16 cellular contexts compared by ENCODE assay signal in genomic region chr5:134559672-134560071, GRCh38. TPM values are rescaled to one million over a fixed set of nuclear protein-coding genes. Genes with fewer than 3 reads are reported as not detected.
A peak's percentile ranks its signal among the peaks of the same experiment; 100 is the strongest.
DNase-seq lines count a peak whose midpoint lies in the region; ATAC-seq, FAIRE-seq and TF ChIP-seq lines count a peak whose summit lies in the region.
"Had no signal": no experiment of that assay in that cellular context is flagged by ENCODE, and none has a peak within 500 bp of the region (broad histone marks: within the 10 kb centered on the region; RNA-seq: fewer than 3 reads in every experiment).

No MANE protein-coding gene starts in this region.

- no peak overlapping the region for H3K14ac ChIP-seq in IMR-90 (replicated peaks; ENCODE audit: low read depth, low read length)
- no peak overlapping the region for H3K14ac ChIP-seq in H1 (ENCODE audit: insufficient read length)

- no peak for DNase-seq in activated naive CD4-positive, alpha-beta T cell treated with anti-CD3 and anti-CD28 coated beads for 36 hours
- DNase-seq in activated naive CD4-positive, alpha-beta T cell treated with Interleukin-2 at 50 U/mL for 16 hours: no peak
- DNase-seq in IMR-90: no peak
- DNase-seq in H1 (ENCODE audit: low read depth in 1 of 2, low spot score in 2 of 2): no peak
- DNase-seq in GM12892 (ENCODE audit: insufficient read length): no peak
- DNase-seq in effector CD8-positive, alpha-beta T cell (lab: John Stamatoyannopoulos, UW): no peak
- DNase-seq: DMS79, GOT3, Karpas-422, MG63, NCI-H1092 treated with DMSO at 0.1 percent for 48 hours, NCI-H2081 treated with DMSO at 0.1 percent for 48 hours, NCI-H510A treated with DMSO at 0.1 percent for 48 hours had no signal

- H3K27me3 ChIP-seq in IMR-90 (ENCODE audit: control insufficient read depth, insufficient read depth, low read length) (no peaks in the 10 kb centered on the region), H1 (replicated peaks in 1 of 4; ENCODE audit: control insufficient read depth in 3 of 4, extremely low read depth in 1 of 4, insufficient read depth in 3 of 4, low read length in 3 of 4) (no peaks in the 10 kb centered on the region)
- H3K27me3 ChIP-seq: MG63 had no signal

- H3K27ac Mint-ChIP-seq in activated naive CD4-positive, alpha-beta T cell treated with anti-CD3 and anti-CD28 coated beads for 36 hours: peak overlapping the region; percentile 12
- peak overlapping the region; percentile 30 for H3K27ac Mint-ChIP-seq in stimulated activated memory B cell treated with anti-CD40 and anti-IgM and Interleukin-4, amounts not matched to agents 10 μg/mL and 1 μg/mL and 100 μg/mL, for 72 hours

- H3K4me2 ChIP-seq in IMR-90 (ENCODE audit: low read depth, low read length) (no peak overlapping the region), H1 (ENCODE audit: insufficient read depth in 1 of 2, low read depth in 2 of 2, low read length in 2 of 2) (no peak overlapping the region)

- H3K23ac ChIP-seq in IMR-90 (ENCODE audit: low read depth, low read length) (no peak overlapping the region), H1 (ENCODE audit: insufficient read length) (no peak overlapping the region)

- no peak for TF ChIP-seq POLR2A in IMR-90 (IDR thresholded peaks at IDR 0.05; ENCODE audit: low read depth, low read length)
- TF ChIP-seq POLR2A in H1 (IDR thresholded peaks at IDR 0.05; ENCODE audit: control extremely low read depth in 1 of 2, low read depth in 2 of 2, low read length in 2 of 2): no peak
- TF ChIP-seq POLR2A in GM12892 (IDR thresholded peaks at IDR 0.05; ENCODE audit: low read depth, low read length): no peak

- H2AK5ac ChIP-seq in IMR-90 (ENCODE audit: low read depth, low read length) (peak overlapping the region; percentile 51; the same call in 1 of the 2 replicates), H1 (ENCODE audit: low read depth, low read length) (no peak overlapping the region)

- peaks cover 21% of the 10 kb centered on the region for H3K4me1 Mint-ChIP-seq in activated naive CD4-positive, alpha-beta T cell treated with anti-CD3 and anti-CD28 coated beads for 36 hours (ENCODE audit: low read depth)
- H3K4me1 Mint-ChIP-seq in stimulated activated memory B cell treated with anti-CD40 and anti-IgM and Interleukin-4, amounts not matched to agents 10 μg/mL and 1 μg/mL and 100 μg/mL, for 72 hours: peaks cover 37% of the 10 kb centered on the region

- H3K27ac ChIP-seq in IMR-90 (ENCODE audit: insufficient read depth, low read length) (no peak overlapping the region), H1 (ENCODE audit: low read depth, low read length) (no peak overlapping the region)

- intact Hi-C loops in activated naive CD4-positive, alpha-beta T cell treated with anti-CD3 and anti-CD28 coated beads for 36 hours (cut with micrococcal nuclease): loop anchor here (5.0 kb wide), 1 partner anchor 288 kb away; the partner anchor contains the start of gene C5orf24
- intact Hi-C loops in IMR-90 (cut with micrococcal nuclease): no loop called here

- dilution Hi-C loops in IMR-90 (cut with HindIII; ENCODE audit: low sequenced_read_pairs, unreplicated experiment): no loop called here

- H3K9me1 ChIP-seq in IMR-90 (ENCODE audit: insufficient read depth, low read length): peaks cover 35% of the 10 kb centered on the region

- WGBS in IMR-90 (ENCODE audit: extremely low coverage in 2 of 2, insufficient read length in 1 of 2), 2 experiments: 86% methylated on average over 3 of the region's 7 CpGs; no CpG with 5 or more reads in 1 of the 2 experiments
- WGBS in H1 (ENCODE audit: extremely low coverage in 1 of 2, insufficient coverage in 1 of 2, insufficient read length in 1 of 2, insufficient replicate concordance in 2 of 2, low coverage in 1 of 2, low lambda C conversion rate in 2 of 2, missing lambda C conversion rate in 1 of 2), 2 experiments: 93% methylated on average over 6 of the region's 7 CpGs; no CpG with 5 or more reads in 1 of the 2 experiments

- peaks cover 0 to 12% of the 10 kb centered on the region in 2 experiments; a peak in 2 of 4 replicates for H3K79me2 ChIP-seq in H1 (ENCODE audit: control insufficient read depth in 1 of 2, insufficient read depth in 2 of 2, low read length in 2 of 2)

- H3K18ac ChIP-seq in IMR-90 (ENCODE audit: low read depth, low read length) (no peak overlapping the region), H1 (ENCODE audit: extremely low read depth, low read length) (no peak overlapping the region)

- TF ChIP-seq RAD21 in IMR-90 (IDR thresholded peaks at IDR 0.05; ENCODE audit: low read length) (no peak), H1 (IDR thresholded peaks at IDR 0.05 in 1 of 2, conservative IDR thresholded peaks at IDR 0.05 in 1 of 2; ENCODE audit: low read depth in 2 of 2, low read length in 2 of 2) (no peak)

- H3K36me3 ChIP-seq in IMR-90 (ENCODE audit: control insufficient read depth, insufficient read depth, low read length) (peaks cover 54% of the 10 kb centered on the region), H1 (ENCODE audit: control insufficient read depth in 2 of 4, insufficient read depth in 4 of 4, low read length in 3 of 4) (peaks cover 25 to 61% (median 43%) of the 10 kb centered on the region in 4 experiments)

- H3K36me3 Mint-ChIP-seq in activated naive CD4-positive, alpha-beta T cell treated with anti-CD3 and anti-CD28 coated beads for 36 hours (ENCODE audit: low read depth): peaks cover 40% of the 10 kb centered on the region
- H3K36me3 Mint-ChIP-seq in stimulated activated memory B cell treated with anti-CD40 and anti-IgM and Interleukin-4, amounts not matched to agents 10 μg/mL and 1 μg/mL and 100 μg/mL, for 72 hours: peaks cover 83% of the 10 kb centered on the region

- H3K4me1 ChIP-seq in IMR-90 (ENCODE audit: control insufficient read depth, insufficient read depth, low read length) (peaks cover 29% of the 10 kb centered on the region), H1 (replicated peaks in 1 of 4; ENCODE audit: control insufficient read depth in 3 of 4, insufficient read depth in 4 of 4, low read length in 3 of 4) (peaks cover 0 to 7% (median 1%) of the 10 kb centered on the region in 4 experiments; a peak in 3 of 7 replicates)

- no peaks in the 10 kb centered on the region for H3K9me3 Mint-ChIP-seq in activated naive CD4-positive, alpha-beta T cell treated with anti-CD3 and anti-CD28 coated beads for 36 hours
- no peaks in the 10 kb centered on the region for H3K9me3 Mint-ChIP-seq in stimulated activated memory B cell treated with anti-CD40 and anti-IgM and Interleukin-4, amounts not matched to agents 10 μg/mL and 1 μg/mL and 100 μg/mL, for 72 hours

- H2BK12ac ChIP-seq in H1 (ENCODE audit: low read depth, low read length): no peak overlapping the region

- no TSS peak for BruUV-seq in IMR-90 (replicated peaks; lab: Mats Ljungman, UMichigan)

- no peak for TF ChIP-seq EP300 in H1 (IDR thresholded peaks at IDR 0.05; ENCODE audit: borderline replicate concordance in 1 of 2, low read depth in 2 of 2, low read length in 2 of 2)

- H3K4me3 ChIP-seq in IMR-90 (ENCODE audit: insufficient read depth, low read depth, low read length) (no peak overlapping the region), H1 (ENCODE audit: extremely low read depth in 1 of 4, insufficient read depth in 2 of 4, low read depth in 3 of 4, low read length in 4 of 4) (no peak overlapping the region)
- H3K4me3 ChIP-seq: MG63 had no signal

- H2AFZ ChIP-seq in IMR-90 (replicated peaks; ENCODE audit: low read length, poor library complexity) (no peak overlapping the region), H1 (ENCODE audit: low read length) (no peak overlapping the region)

- H3K23me2 ChIP-seq in H1 (ENCODE audit: low read depth, low read length): peaks cover 8% of the 10 kb centered on the region; the same call in 1 of the 2 replicates

- H4K20me1 ChIP-seq in IMR-90 (ENCODE audit: insufficient read depth, low read length): no peaks in the 10 kb centered on the region
- H4K20me1 ChIP-seq in H1 (replicated peaks in 1 of 2; ENCODE audit: control insufficient read depth in 1 of 2, insufficient read depth in 2 of 2, low read length in 2 of 2): peaks cover 0 to 16% of the 10 kb centered on the region in 2 experiments

- no peak for FAIRE-seq in H1 (lab: Jason Lieb, UNC)
- no peak for FAIRE-seq in GM12892 (lab: Jason Lieb, UNC)
- FAIRE-seq: D721Med had no signal

- H4K5ac ChIP-seq in IMR-90 (ENCODE audit: low read depth, low read length) (no peak overlapping the region), H1 (ENCODE audit: insufficient read length, low read depth, low read length) (no peak overlapping the region)

- peaks cover 20 to 44% of the 10 kb centered on the region in 2 experiments for H3K79me1 ChIP-seq in IMR-90 (ENCODE audit: low read depth in 1 of 2, low read length in 2 of 2)
- peaks cover 5% of the 10 kb centered on the region; the same call in 1 of the 2 replicates for H3K79me1 ChIP-seq in H1 (ENCODE audit: low read depth, low read length)

- no peak overlapping the region for H4K8ac ChIP-seq in IMR-90 (ENCODE audit: low read depth in 2 of 2, low read length in 2 of 2)
- peak overlapping the region; percentile 65; the same call in 1 of the 2 replicates for H4K8ac ChIP-seq in H1 (ENCODE audit: extremely low read depth, insufficient read depth, low read length)

- H4K91ac ChIP-seq in IMR-90 (ENCODE audit: insufficient read depth, low read depth, low read length): no peak overlapping the region
- H4K91ac ChIP-seq in H1 (replicated peaks; ENCODE audit: insufficient read length, low read length): no peak overlapping the region

- H3K9me3 ChIP-seq in IMR-90 (ENCODE audit: control insufficient read depth, insufficient read depth, low read length): no peaks in the 10 kb centered on the region
- no peaks in the 10 kb centered on the region for H3K9me3 ChIP-seq in H1 (ENCODE audit: insufficient read depth in 2 of 2, low read depth in 1 of 2, low read length in 1 of 2)
- H3K9me3 ChIP-seq: MG63 had no signal

- H3K9ac ChIP-seq in IMR-90 (ENCODE audit: low read depth, low read length) (no peak overlapping the region), H1 (replicated peaks in 1 of 4; ENCODE audit: extremely low read depth in 1 of 4, low read depth in 3 of 4, low read length in 3 of 4) (no peak overlapping the region)

- CTCF ChIA-PET in activated naive CD4-positive, alpha-beta T cell treated with anti-CD3 and anti-CD28 coated beads for 36 hours (lab: Charles Lee): interaction anchor here (1.1 to 1.9 kb wide), 4 partner anchors 9 to 31 kb away, joined by 3 to 7 read pairs (median 4); no protein-coding TSS in a partner anchor
- CTCF ChIA-PET in IMR-90 (lab: Yijun Ruan, JAX): interaction anchor here (0.8 kb wide), 1 partner anchor 28 kb away, joined by 3 read pairs; no protein-coding TSS in a partner anchor
- CTCF ChIA-PET in H1 (lab: Charles Lee; ENCODE audit: partially characterized antibody): interaction anchor here (0.6 to 5.5 kb wide), 12 partner anchors 9 to 180 kb away, joined by 3 to 97 read pairs (median 6); partner anchors contain the start of gene CDKN2AIPNL

- no peak overlapping the region for H2BK120ac ChIP-seq in IMR-90 (ENCODE audit: low read depth, low read length)
- H2BK120ac ChIP-seq in H1 (replicated peaks; ENCODE audit: low read depth, low read length): no peak overlapping the region

- H3K4ac ChIP-seq in IMR-90 (ENCODE audit: low read depth, low read length) (no peak overlapping the region), H1 (replicated peaks; ENCODE audit: insufficient read length, low read depth, low read length) (no peak overlapping the region)

- H2BK15ac ChIP-seq in IMR-90 (ENCODE audit: low read depth, low read length) (no peak overlapping the region), H1 (ENCODE audit: low read length) (no peak overlapping the region)

- TF ChIP-seq CTCF in IMR-90 (conservative IDR thresholded peaks at IDR 0.05; ENCODE audit: low read depth, low read length) (no peak), H1 (IDR thresholded peaks at IDR 0.05; ENCODE audit: control extremely low read depth in 1 of 3, insufficient read depth in 1 of 3, low read depth in 1 of 3, low read length in 3 of 3) (no peak)

- ATAC-seq in IMR-90 (ENCODE audit: low read depth) (no peak), HG03159 (IDR thresholded peaks at IDR 0.05; ENCODE audit: unreplicated experiment) (no peak)
- no peak for ATAC-seq in stimulated activated memory B cell treated with anti-CD40 and anti-IgM and Interleukin-4, amounts not matched to agents 10 μg/mL and 1 μg/mL and 100 μg/mL, for 72 hours

- no peak overlapping the region for H3K4me3 Mint-ChIP-seq in activated naive CD4-positive, alpha-beta T cell treated with anti-CD3 and anti-CD28 coated beads for 36 hours
- no peak overlapping the region for H3K4me3 Mint-ChIP-seq in stimulated activated memory B cell treated with anti-CD40 and anti-IgM and Interleukin-4, amounts not matched to agents 10 μg/mL and 1 μg/mL and 100 μg/mL, for 72 hours

- in situ Hi-C loops in IMR-90 (cut with MboI; ENCODE audit: low sequenced_read_pairs): no loop called here

- no peak overlapping the region for H2BK20ac ChIP-seq in IMR-90 (ENCODE audit: low read depth, low read length)
- H2BK20ac ChIP-seq in H1 (ENCODE audit: low read length): no peak overlapping the region

- peak overlapping the region; percentile 43 for H2BK5ac ChIP-seq in IMR-90 (ENCODE audit: low read depth, low read length, poor library complexity, severe bottlenecking)
- no peak overlapping the region for H2BK5ac ChIP-seq in H1 (ENCODE audit: low read depth, low read length)

- no peaks in the 10 kb centered on the region for H3K27me3 Mint-ChIP-seq in activated naive CD4-positive, alpha-beta T cell treated with anti-CD3 and anti-CD28 coated beads for 36 hours (ENCODE audit: low read depth)
- no peaks in the 10 kb centered on the region for H3K27me3 Mint-ChIP-seq in stimulated activated memory B cell treated with anti-CD40 and anti-IgM and Interleukin-4, amounts not matched to agents 10 μg/mL and 1 μg/mL and 100 μg/mL, for 72 hours

- POLR2A ChIA-PET in IMR-90 (lab: Charles Lee; ENCODE audit: unreplicated experiment) (interaction anchor here (0.5 kb wide), 1 partner anchor 84 kb away, joined by 3 read pairs; no protein-coding TSS in a partner anchor), H1 (lab: Charles Lee; ENCODE audit: partially characterized antibody) (interaction anchor here (0.8 to 1.2 kb wide), 5 partner anchors 8 to 188 kb away, joined by 3 to 5 read pairs (median 3); no protein-coding TSS in a partner anchor)

- H2AK9ac ChIP-seq in IMR-90 (replicated peaks; ENCODE audit: low read depth, low read length, poor library complexity): no peak overlapping the region

- H3K56ac ChIP-seq in IMR-90 (ENCODE audit: extremely low read depth, insufficient read depth, low read length): no peak overlapping the region
- H3K56ac ChIP-seq in H1 (replicated peaks; ENCODE audit: insufficient read length, low read depth, low read length): no peak overlapping the region

RNA-seq across cellular contexts. Expression of gene JADE2, which starts 34.2 kb away (rescaled TPM):
- total RNA-seq in activated naive CD4-positive, alpha-beta T cell treated with anti-CD3 and anti-CD28 coated beads for 36 hours: 10 to 100 TPM; 78.4 to 86.6 TPM
- 13.9 and 14.9 TPM in 2 replicates for total RNA-seq in IMR-90 (2012; rRNA removed)
- polyA plus RNA-seq in IMR-90 (2012; rRNA removed) (13.3 and 16.7 TPM in 2 replicates), H1 (2011; rRNA removed) (19.2 and 21.9 TPM in 2 replicates)
- polyA plus RNA-seq in IMR-90 (2012; cell fraction: cytosol; rRNA removed): 10.0 and 16.8 TPM in 2 replicates
- 19.0 and 26.8 TPM in 2 replicates for polyA plus RNA-seq in IMR-90 (2012; cell fraction: nucleus; rRNA removed; ENCODE audit: low replicate concordance)
- 55.8 and 59.4 TPM in 2 replicates for total RNA-seq in H1 (2021; fragmentation: NEBNext Ultra II Directional; extraction: Animal tissue kit (Norgen Biotek cat#: 25700))
- 19.5 TPM for polyA plus RNA-seq in H1 (2011; cell fraction: cytosol; rRNA removed)
- polyA plus RNA-seq in H1 (2011; cell fraction: nucleus; rRNA removed): 28.6 TPM
- polyA plus RNA-seq in H1 (2012, experiment 1 of 2): 15.9 to 23.0 TPM (median 22.1 TPM) in 4 replicates
- 19.7 TPM for polyA plus RNA-seq in H1 (2012, experiment 2 of 2)
- 14.6 TPM for polyA plus RNA-seq in H1 (2013, experiment 1 of 2)
- polyA plus RNA-seq in H1 (2013, experiment 2 of 2): 14.5 TPM
- 42.6 and 49.2 TPM in 2 replicates for polyA minus RNA-seq in H1 (2011; rRNA and poly(A)+ RNA removed)
- polyA minus RNA-seq in H1 (2011; cell fraction: cytosol; rRNA and poly(A)+ RNA removed): 24.7 TPM
- 26.6 TPM for polyA minus RNA-seq in H1 (2011; cell fraction: nucleus; rRNA and poly(A)+ RNA removed)
- 18.1 TPM for polyA plus RNA-seq in GM12892 (2012; ENCODE audit: missing spikeins)
